ENCODE assay signal across 1 cellular context in the genomic region with DNA sequence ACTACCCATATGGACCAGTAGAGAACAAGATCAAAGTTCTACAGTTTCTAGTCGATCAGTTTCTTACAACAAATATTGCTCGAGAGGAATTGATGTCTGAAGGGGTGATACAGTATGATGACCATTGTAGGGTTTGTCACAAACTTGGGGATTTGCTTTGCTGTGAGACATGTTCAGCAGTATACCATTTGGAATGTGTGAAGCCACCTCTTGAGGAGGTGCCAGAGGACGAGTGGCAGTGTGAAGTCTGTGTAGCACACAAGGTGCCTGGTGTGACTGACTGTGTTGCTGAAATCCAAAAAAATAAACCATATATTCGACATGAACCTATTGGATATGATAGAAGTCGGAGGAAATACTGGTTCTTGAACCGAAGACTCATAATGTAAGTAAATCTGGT.
TF ChIP-seq lines count a peak whose summit lies in the region.

No MANE protein-coding gene starts in this region.

TF ChIP-seq in IMR-90, 13 proteins besides CTCF, POLR2A, EP300 and RAD21:
- TF ChIP-seq SMC3 (IDR thresholded peaks at IDR 0.05; ENCODE audit: low read depth, low read length), result no peak
- TF ChIP-seq MAZ (IDR thresholded peaks at IDR 0.05; ENCODE audit: borderline replicate concordance, low read depth, low read length), result no peak
- TF ChIP-seq CHD1 (IDR thresholded peaks at IDR 0.05; ENCODE audit: low read depth, low read length), result no peak
- TF ChIP-seq, protein P1, sequence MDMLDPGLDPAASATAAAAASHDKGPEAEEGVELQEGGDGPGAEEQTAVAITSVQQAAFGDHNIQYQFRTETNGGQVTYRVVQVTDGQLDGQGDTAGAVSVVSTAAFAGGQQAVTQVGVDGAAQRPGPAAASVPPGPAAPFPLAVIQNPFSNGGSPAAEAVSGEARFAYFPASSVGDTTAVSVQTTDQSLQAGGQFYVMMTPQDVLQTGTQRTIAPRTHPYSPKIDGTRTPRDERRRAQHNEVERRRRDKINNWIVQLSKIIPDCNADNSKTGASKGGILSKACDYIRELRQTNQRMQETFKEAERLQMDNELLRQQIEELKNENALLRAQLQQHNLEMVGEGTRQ (IDR thresholded peaks at IDR 0.05; ENCODE audit: low read depth, low read length), result no peak
- no peak for TF ChIP-seq ELK1 (IDR thresholded peaks at IDR 0.05; ENCODE audit: borderline replicate concordance, low read depth, low read length)
TF ChIP-seq in IMR-90: peak in this region for 0.
